ENCODE assay signal across 19 cellular contexts in genomic region chr14:59389936-59390335, GRCh38.
A peak's percentile ranks its signal among the peaks of the same experiment; 100 is the strongest.
DNase-seq lines count a peak whose midpoint lies in the region; ATAC-seq and TF ChIP-seq lines count a peak whose summit lies in the region.
"Had no signal": no experiment of that assay in that cellular context is flagged by ENCODE, and none has a peak within 500 bp of the region (broad histone marks: within the 10 kb centered on the region; RNA-seq: fewer than 3 reads in every experiment).

No MANE protein-coding gene starts in this region.

- no peak overlapping the region for H2AFZ ChIP-seq in mammary epithelial cell (ENCODE audit: low read depth, low read length)
- H2AFZ ChIP-seq: GM23248 had no signal

- no peak overlapping the region for H3K4me2 ChIP-seq in mammary epithelial cell (ENCODE audit: insufficient read depth, low read depth, low read length)
- H3K4me2 ChIP-seq: A549 had no signal

- ATAC-seq in foreskin keratinocyte, result no peak
- no peak for ATAC-seq in GM21390 (IDR thresholded peaks at IDR 0.05; ENCODE audit: unreplicated experiment)
- ATAC-seq: A549, GM12878, K562 had no signal

- TF ChIP-seq POLR2A in breast epithelium (IDR thresholded peaks at IDR 0.05), result no peak

- no peak overlapping the region for H3K4me3 ChIP-seq in mammary epithelial cell (replicated peaks in 1 of 3; ENCODE audit: insufficient read depth in 1 of 3, low read depth in 2 of 3, low read length in 3 of 3)
- no peak overlapping the region for H3K4me3 ChIP-seq in breast epithelium
- H3K4me3 ChIP-seq: A549, GM12878, GM23248, HAP-1, K562 had no signal

- no peaks in the 10 kb centered on the region for H3K79me2 ChIP-seq in mammary epithelial cell (ENCODE audit: insufficient read depth, low read length)

- H3K36me3 ChIP-seq in mammary epithelial cell (ENCODE audit: insufficient read depth, low read length) (peaks cover 2% of the 10 kb centered on the region), breast epithelium (no peaks in the 10 kb centered on the region)
- H3K36me3 ChIP-seq: HAP-1 had no signal

- DNase-seq in mammary epithelial cell (peak; percentile 9), breast epithelium (ENCODE audit: low spot score in 2 of 2) (no peak), M059J (ENCODE audit: low read depth) (peak; percentile 6), foreskin keratinocyte (peak; percentile 12 to 62), DMS153 treated with DMSO at 0.1 percent for 48 hours (lab: John Stamatoyannopoulos, UW; ENCODE audit: unreplicated experiment) (no peak), DMS53 treated with DMSO at 0.1 percent for 48 hours (lab: John Stamatoyannopoulos, UW; ENCODE audit: unreplicated experiment) (no peak), COLO668 (lab: John Stamatoyannopoulos, UW; ENCODE audit: unreplicated experiment) (no peak)
- DNase-seq: AML-193; Calu3; CD4-positive, alpha-beta memory T cell; DMS53; GM23248 had no signal

- no peaks in the 10 kb centered on the region for H3K4me1 ChIP-seq in mammary epithelial cell (ENCODE audit: insufficient read depth, low read length)
- H3K4me1 ChIP-seq in breast epithelium, result no peaks in the 10 kb centered on the region
- peaks cover 8% of the 10 kb centered on the region for H3K4me1 ChIP-seq in foreskin keratinocyte
- H3K4me1 ChIP-seq: A549, HAP-1 had no signal

- in situ Hi-C loops in mammary epithelial cell (cut with MboI; ENCODE audit: low sequenced_read_pairs in 2 of 2), result no loop called here

- 100% methylated on average over 1 of the region's 1 CpG for WGBS in mammary epithelial cell (ENCODE audit: low coverage, missing lambda C conversion rate)

- H3K9me3 ChIP-seq in mammary epithelial cell (replicated peaks; ENCODE audit: insufficient read depth, low read length), result no peaks in the 10 kb centered on the region
- H3K9me3 ChIP-seq in breast epithelium, result no peaks in the 10 kb centered on the region
- H3K9me3 ChIP-seq: HAP-1 had no signal

- dilution Hi-C loops in mammary epithelial cell (cut with HindIII; ENCODE audit: low sequenced_read_pairs), result no loop called here

- H3K9ac ChIP-seq in mammary epithelial cell (ENCODE audit: insufficient read depth, low read length), result no peak overlapping the region
- H3K9ac ChIP-seq: GM23248 had no signal

- CTCF ChIA-PET in mammary epithelial cell (lab: Charles Lee; ENCODE audit: low non-redundant PET), result interaction anchor here (0.5 kb wide), 1 partner anchor 18 kb away, joined by 3 read pairs; no protein-coding TSS in a partner anchor

- intact Hi-C loops in mammary epithelial cell (cut with micrococcal nuclease), result no loop called here
- intact Hi-C loops in breast epithelium (cut with DNase I; ENCODE audit: low total_unique reads), result no loop called here

- H3K27ac ChIP-seq in mammary epithelial cell (ENCODE audit: insufficient read depth, low read depth, low read length), result no peak overlapping the region
- H3K27ac ChIP-seq in breast epithelium, result no peak overlapping the region
- H3K27ac ChIP-seq in foreskin keratinocyte, result no peak overlapping the region
- H3K27ac ChIP-seq: 22Rv1, A549, C4-2B, GM23248 had no signal

- H3K27me3 ChIP-seq in mammary epithelial cell (ENCODE audit: insufficient read depth, low read length) (no peaks in the 10 kb centered on the region), breast epithelium (no peaks in the 10 kb centered on the region), foreskin keratinocyte (no peaks in the 10 kb centered on the region)

- BruUV-seq in mammary epithelial cell (replicated peaks; lab: Mats Ljungman, UMichigan), result no TSS peak

- no peaks in the 10 kb centered on the region for H4K20me1 ChIP-seq in mammary epithelial cell (ENCODE audit: insufficient read depth, low read length)

- TF ChIP-seq CTCF in mammary epithelial cell (conservative IDR thresholded peaks at IDR 0.05 in 1 of 2, IDR thresholded peaks at IDR 0.05 in 1 of 2; ENCODE audit: extremely low read depth in 1 of 2, insufficient read depth in 1 of 2, low read depth in 1 of 2, low read length in 2 of 2) (no peak), breast epithelium (IDR thresholded peaks at IDR 0.05) (no peak), foreskin keratinocyte (conservative IDR thresholded peaks at IDR 0.05) (no peak)

Comparison
In these comparisons a context has a peak if more than half of its experiments do, and no peak if none do; other contexts are left out.
1. DNase-seq: peak in mammary epithelial cell (single experiment), M059J (single experiment) and foreskin keratinocyte (2 of 2); none in breast epithelium (0 of 2), DMS153 treated with DMSO at 0.1 percent for 48 hours (single experiment), DMS53 treated with DMSO at 0.1 percent for 48 hours (single experiment) and COLO668 (single experiment).